15 cellular contexts compared by ENCODE assay signal in the genomic region with DNA sequence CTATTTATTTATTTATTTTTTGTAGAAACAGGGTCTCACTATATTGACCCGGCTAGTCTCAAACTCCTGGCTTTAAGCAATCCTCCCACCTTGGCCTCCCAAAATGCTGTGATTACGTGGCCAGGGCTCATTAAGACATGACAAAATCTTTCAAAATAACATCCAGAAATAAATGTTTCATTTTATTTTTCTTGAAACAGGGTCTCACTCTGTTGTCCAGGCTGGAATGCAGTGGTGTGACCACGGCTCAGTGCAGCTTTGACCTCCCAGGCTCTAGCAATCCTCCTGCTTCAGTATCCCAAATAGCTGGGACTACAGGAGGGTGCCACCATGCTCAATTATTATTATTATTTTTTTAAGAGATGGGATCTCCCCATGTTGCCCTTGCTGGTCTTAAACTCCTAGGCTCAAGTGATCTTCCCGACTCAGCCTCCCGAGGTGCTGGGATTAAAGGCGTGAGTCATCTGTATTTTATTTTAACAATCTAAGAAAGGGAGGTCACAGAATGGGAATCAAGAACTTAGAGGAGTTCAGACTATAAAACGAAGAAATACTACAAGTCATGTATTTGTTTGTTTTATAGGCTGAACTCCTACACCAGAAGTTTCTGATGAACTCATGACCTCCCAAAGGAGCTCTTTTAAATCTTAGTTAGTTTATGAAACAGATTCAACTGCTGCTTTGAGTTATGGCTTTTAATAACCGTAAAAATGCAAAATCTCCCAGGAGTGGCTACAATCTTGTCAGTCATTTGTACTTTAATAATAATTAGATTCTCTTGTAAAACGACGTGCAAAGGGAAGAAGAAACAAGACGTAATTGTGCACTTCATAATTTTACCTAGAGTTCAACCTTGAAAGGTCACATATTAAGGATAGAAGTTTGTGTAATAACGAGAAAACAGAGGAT. TPM values are rescaled to one million over a fixed set of nuclear protein-coding genes. Genes with fewer than 3 reads are reported as not detected.
DNase-seq lines count a peak whose midpoint lies in the region; ATAC-seq, FAIRE-seq and TF ChIP-seq lines count a peak whose summit lies in the region.
"Had no signal": no experiment of that assay in that cellular context is flagged by ENCODE, and none has a peak within 500 bp of the region (broad histone marks: within the 10 kb centered on the region; RNA-seq: fewer than 3 reads in every experiment).

No MANE protein-coding gene starts in this region.

- peaks cover 2 to 10% (median 4%) of the 10 kb centered on the region in 7 donors for H3K9me3 Mint-ChIP-seq in CD4-positive, CD25-positive, alpha-beta regulatory T cell
- peaks cover 9% of the 10 kb centered on the region for H3K9me3 Mint-ChIP-seq in astrocyte (ENCODE audit: unreplicated experiment)
- H3K9me3 Mint-ChIP-seq in neural crest cell, result peaks cover 8% of the 10 kb centered on the region
- no peaks in the 10 kb centered on the region for H3K9me3 Mint-ChIP-seq in endothelial cell (ENCODE audit: unreplicated experiment)

- H3K27ac ChIP-seq in CD4-positive, CD25-positive, alpha-beta regulatory T cell (ENCODE audit: insufficient read depth, low read length, poor library complexity, severe bottlenecking), result no peak overlapping the region
- H3K27ac ChIP-seq in astrocyte (ENCODE audit: low read depth, low read length), result no peak overlapping the region

- no peak overlapping the region for H3K9ac ChIP-seq in astrocyte (ENCODE audit: low read length)

- H3K4me1 Mint-ChIP-seq in CD4-positive, CD25-positive, alpha-beta regulatory T cell, result peaks cover 15 to 36% (median 23%) of the 10 kb centered on the region in 4 donors
- H3K4me1 Mint-ChIP-seq in astrocyte (ENCODE audit: low read depth, unreplicated experiment) (peaks cover 2% of the 10 kb centered on the region), neural crest cell (peaks cover 21% of the 10 kb centered on the region), endothelial cell (ENCODE audit: unreplicated experiment) (peaks cover 13% of the 10 kb centered on the region)

- FAIRE-seq in astrocyte (lab: Jason Lieb, UNC), result no peak

- H3K27me3 ChIP-seq in CD4-positive, CD25-positive, alpha-beta regulatory T cell (ENCODE audit: control insufficient read depth, insufficient read depth, low read length), result no peaks in the 10 kb centered on the region
- H3K27me3 ChIP-seq in astrocyte (ENCODE audit: insufficient read depth, low read length), result no peaks in the 10 kb centered on the region
- H3K27me3 ChIP-seq: dorsolateral prefrontal cortex had no signal

- TF ChIP-seq CTCF in HFF-Myc (IDR thresholded peaks at IDR 0.05; ENCODE audit: low read depth, low read length, missing control alignments) (no peak), astrocyte (IDR thresholded peaks at IDR 0.05; ENCODE audit: insufficient read depth, low read depth, low read length) (no peak), neural crest cell (conservative IDR thresholded peaks at IDR 0.05) (no peak), endothelial cell (IDR thresholded peaks at IDR 0.05; ENCODE audit: unreplicated experiment) (no peak), GM13977 (IDR thresholded peaks at IDR 0.05; ENCODE audit: extremely low read depth, insufficient read depth, missing control alignments) (no peak)

- H3K79me2 ChIP-seq in astrocyte (ENCODE audit: insufficient read depth, low read length), result peaks cover 33% of the 10 kb centered on the region

- H3K27ac Mint-ChIP-seq in CD4-positive, CD25-positive, alpha-beta regulatory T cell, result peak overlapping the region in 1 of 3 donors; percentile 95
- no peak overlapping the region for H3K27ac Mint-ChIP-seq in astrocyte (ENCODE audit: unreplicated experiment)
- no peak overlapping the region for H3K27ac Mint-ChIP-seq in neural crest cell (ENCODE audit: unreplicated experiment)
- no peak overlapping the region for H3K27ac Mint-ChIP-seq in endothelial cell (ENCODE audit: unreplicated experiment)
- H3K27ac Mint-ChIP-seq: activated CD4-positive, alpha-beta T cell treated with anti-CD3 and anti-CD28 coated beads for 36 hours had no signal

- no peaks in the 10 kb centered on the region for H3K36me3 Mint-ChIP-seq in CD4-positive, CD25-positive, alpha-beta regulatory T cell
- H3K36me3 Mint-ChIP-seq in astrocyte (ENCODE audit: low read depth, unreplicated experiment) (peaks cover 2% of the 10 kb centered on the region), neural crest cell (ENCODE audit: low read depth) (peaks cover 5% of the 10 kb centered on the region), endothelial cell (ENCODE audit: low read depth, unreplicated experiment) (peaks cover 3% of the 10 kb centered on the region)

- no peak for ATAC-seq in CD4-positive, CD25-positive, alpha-beta regulatory T cell (ENCODE audit: low read depth in 2 of 2)
- ATAC-seq: activated CD4-positive, alpha-beta T cell treated with anti-CD3 and anti-CD28 coated beads for 36 hours; right cardiac atrium had no signal

- H2AFZ ChIP-seq in astrocyte (ENCODE audit: low read depth, low read length), result no peak overlapping the region

- H3K9me3 ChIP-seq in CD4-positive, CD25-positive, alpha-beta regulatory T cell (ENCODE audit: control insufficient read depth in 2 of 2, low read length in 2 of 2), result peaks cover 6 to 7% of the 10 kb centered on the region in 2 experiments
- H3K9me3 ChIP-seq in astrocyte (ENCODE audit: insufficient read depth, low read depth, low read length), result no peaks in the 10 kb centered on the region

- no peak for DNase-seq in CD4-positive, CD25-positive, alpha-beta regulatory T cell
- DNase-seq in HFF-Myc (ENCODE audit: extremely low read depth, low read depth) (no peak), astrocyte (ENCODE audit: low read depth) (peak; percentile 26), neural crest cell (ENCODE audit: low read depth, low spot score) (no peak), iPS-NIHi7 (ENCODE audit: extremely low spot score) (no peak), endothelial cell (ENCODE audit: low spot score) (no peak), GM13977 (ENCODE audit: low spot score) (no peak), KBM-7 (no peak)
- DNase-seq: activated CD4-positive, alpha-beta T cell treated with anti-CD3 and anti-CD28 coated beads for 36 hours; activated naive CD4-positive, alpha-beta T cell treated with Interleukin-2 at 50 U/mL for 16 hours; dorsolateral prefrontal cortex; H7; mesendoderm; NCI-H1092 had no signal

- H3K4me3 ChIP-seq in CD4-positive, CD25-positive, alpha-beta regulatory T cell (ENCODE audit: low read depth, low read length), result peak overlapping the region; percentile 51
- H3K4me3 ChIP-seq in HFF-Myc (replicated peaks; ENCODE audit: low read depth, low read length) (peak overlapping the region; percentile 74; the same call in 1 of the 2 replicates), astrocyte (ENCODE audit: insufficient read depth, low read depth, low read length) (peak overlapping the region; percentile 99)

- H3K4me2 ChIP-seq in astrocyte (ENCODE audit: low read length), result peak overlapping the region; percentile 89

- H3K27me3 Mint-ChIP-seq in CD4-positive, CD25-positive, alpha-beta regulatory T cell, result peaks cover 8% of the 10 kb centered on the region
- H3K27me3 Mint-ChIP-seq in astrocyte (ENCODE audit: low read depth, unreplicated experiment) (no peaks in the 10 kb centered on the region), neural crest cell (ENCODE audit: low read depth) (peaks cover 2% of the 10 kb centered on the region), endothelial cell (ENCODE audit: unreplicated experiment) (peaks cover 11% of the 10 kb centered on the region)
- H3K27me3 Mint-ChIP-seq: activated CD4-positive, alpha-beta T cell treated with anti-CD3 and anti-CD28 coated beads for 36 hours had no signal

- no peaks in the 10 kb centered on the region for H3K36me3 ChIP-seq in CD4-positive, CD25-positive, alpha-beta regulatory T cell (ENCODE audit: control insufficient read depth, insufficient read depth, low read length)
- H3K36me3 ChIP-seq in astrocyte (ENCODE audit: insufficient read depth, low read length), result no peaks in the 10 kb centered on the region

- peaks cover 22% of the 10 kb centered on the region for H4K20me1 ChIP-seq in astrocyte (ENCODE audit: insufficient read depth, low read length)

- in situ Hi-C loops in GM13977 (cut with MboI; ENCODE audit: low pct_unique_long_range_greater_than_20kb, low sequenced_read_pairs, unreplicated experiment) (no loop called here), KBM-7 (cut with MboI; ENCODE audit: low pct_unique_long_range_greater_than_20kb, low sequenced_read_pairs) (no loop called here)

- peaks cover 25% of the 10 kb centered on the region for H3K4me1 ChIP-seq in CD4-positive, CD25-positive, alpha-beta regulatory T cell (ENCODE audit: control insufficient read depth, insufficient read depth, low read length, poor library complexity, severe bottlenecking)
- H3K4me1 ChIP-seq in astrocyte (ENCODE audit: insufficient read depth, low read length), result peaks cover 11% of the 10 kb centered on the region

- peak overlapping the region; percentile 41 to 93 (median 88) for H3K4me3 Mint-ChIP-seq in CD4-positive, CD25-positive, alpha-beta regulatory T cell
- H3K4me3 Mint-ChIP-seq in astrocyte (ENCODE audit: unreplicated experiment) (peak overlapping the region; percentile 61), neural crest cell (peak overlapping the region; percentile 66), endothelial cell (ENCODE audit: unreplicated experiment) (no peak overlapping the region)

RNA-seq across cellular contexts. Expression of a gene that starts 2.1 kb away (rescaled TPM):
- total RNA-seq in CD4-positive, CD25-positive, alpha-beta regulatory T cell, result 33.2 TPM
- polyA plus RNA-seq in CD4-positive, CD25-positive, alpha-beta regulatory T cell, result 10 to 100 TPM; 27.3 to 37.8 (median 33.1) TPM
- total RNA-seq in astrocyte, result 160 and 174 TPM in 2 replicates
- total RNA-seq in neural crest cell, result 27.9 and 29.9 TPM in 2 replicates
- total RNA-seq in endothelial cell (ENCODE audit: unreplicated experiment), result 26.1 TPM

RNA-seq across cellular contexts. Expression of a gene that starts 33.3 kb away (rescaled TPM):
- 9.9 TPM for total RNA-seq in CD4-positive, CD25-positive, alpha-beta regulatory T cell
- 10 to 100 TPM in 2 of 4 donors, 1 to 10 TPM in 2; 7.3 to 12.0 (median 9.2) TPM for polyA plus RNA-seq in CD4-positive, CD25-positive, alpha-beta regulatory T cell
- total RNA-seq in astrocyte, result 4.5 and 5.1 TPM in 2 replicates
- total RNA-seq in neural crest cell, result 17.6 and 20.4 TPM in 2 replicates
- total RNA-seq in endothelial cell (ENCODE audit: unreplicated experiment), result 7.7 TPM
